8 cellular contexts compared by ENCODE assay signal in the genomic region with DNA sequence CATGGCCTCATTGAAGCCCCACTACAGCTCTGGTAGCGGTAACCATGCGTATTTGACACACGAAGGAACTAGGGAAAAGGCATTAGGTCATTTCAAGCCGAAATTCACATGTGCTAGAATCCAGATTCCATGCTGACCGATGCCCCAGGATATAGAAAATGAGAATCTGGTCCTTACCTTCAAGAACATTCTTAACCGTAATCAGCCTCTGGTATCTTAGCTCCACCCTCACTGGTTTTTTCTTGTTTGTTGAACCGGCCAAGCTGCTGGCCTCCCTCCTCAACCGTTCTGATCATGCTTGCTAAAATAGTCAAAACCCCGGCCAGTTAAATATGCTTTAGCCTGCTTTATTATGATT. TPM values are rescaled to one million over a fixed set of nuclear protein-coding genes. Genes with fewer than 3 reads are reported as not detected.
A peak's percentile ranks its signal among the peaks of the same experiment; 100 is the strongest.
DNase-seq lines count a peak whose midpoint lies in the region; ATAC-seq, FAIRE-seq and TF ChIP-seq lines count a peak whose summit lies in the region.

No MANE protein-coding gene starts in this region.

- TF ChIP-seq CTCF in MM.1S (IDR thresholded peaks at IDR 0.05; ENCODE audit: low read length) (no peak), bronchial epithelial cell (IDR thresholded peaks at IDR 0.05; ENCODE audit: insufficient read depth, low read length, severe bottlenecking) (no peak)

- H3K27me3 ChIP-seq in MM.1S (replicated peaks; ENCODE audit: insufficient read depth, low read length) = no peaks in the 10 kb centered on the region
- no peaks in the 10 kb centered on the region for H3K27me3 ChIP-seq in bronchial epithelial cell (ENCODE audit: control insufficient read depth, insufficient read depth, low read length)
- H3K27me3 ChIP-seq in mononuclear cell (ENCODE audit: insufficient read depth, low read length) = no peaks in the 10 kb centered on the region

- H3K9me2 ChIP-seq in MM.1S (replicated peaks; ENCODE audit: insufficient read depth, low read length) = no peaks in the 10 kb centered on the region

- peaks cover 5% of the 10 kb centered on the region for H3K27me3 Mint-ChIP-seq in activated T-cell treated with anti-CD3 and anti-CD28 coated beads, Interleukin-2, amount 50 U/mL, for 24 hours

- H3K36me3 ChIP-seq in MM.1S (replicated peaks; ENCODE audit: insufficient read depth, low read length) (no peaks in the 10 kb centered on the region), bronchial epithelial cell (ENCODE audit: control insufficient read depth, insufficient read depth, low read length) (no peaks in the 10 kb centered on the region)

- no peak for DNase-seq in activated T-cell treated with anti-CD3 and anti-CD28 coated beads, Interleukin-2, amount 50 U/mL, for 24 hours
- DNase-seq in activated T-cell treated with anti-CD3 and anti-CD28 coated beads, Interleukin-2, amount 50 U/mL, for 1 hour = no peak
- DNase-seq in MM.1S (peak; percentile 18), bronchial epithelial cell (ENCODE audit: low read depth) (peak; percentile 17), NK-92 (lab: John Stamatoyannopoulos, UW; ENCODE audit: unreplicated experiment) (no peak), NOMO-1 (lab: John Stamatoyannopoulos, UW; ENCODE audit: unreplicated experiment in 2 of 2) (no peak)

- peak overlapping the region; percentile 64; the same call in 1 of the 2 replicates for H3K9ac ChIP-seq in MM.1S (ENCODE audit: low read length)

- FAIRE-seq in bronchial epithelial cell (lab: Jason Lieb, UNC) = no peak

- peak overlapping the region; percentile 93 for H3K27ac Mint-ChIP-seq in activated T-cell treated with anti-CD3 and anti-CD28 coated beads, Interleukin-2, amount 50 U/mL, for 24 hours

- peaks cover 49% of the 10 kb centered on the region for H3K79me2 ChIP-seq in MM.1S (ENCODE audit: low read length)

- H3K4me1 Mint-ChIP-seq in activated T-cell treated with anti-CD3 and anti-CD28 coated beads, Interleukin-2, amount 50 U/mL, for 24 hours (ENCODE audit: low read depth) = peaks cover 14% of the 10 kb centered on the region

- no peak overlapping the region for H3K27ac ChIP-seq in MM.1S (ENCODE audit: low read length)

- H3K36me3 Mint-ChIP-seq in activated T-cell treated with anti-CD3 and anti-CD28 coated beads, Interleukin-2, amount 50 U/mL, for 24 hours (ENCODE audit: low read depth) = peaks cover 31% of the 10 kb centered on the region

- peak overlapping the region; percentile 14; the same call in 1 of the 2 replicates for H2AFZ ChIP-seq in MM.1S (ENCODE audit: low read length)

- peak overlapping the region; percentile 69 for H3K4me3 ChIP-seq in MM.1S (ENCODE audit: low read length)
- peak overlapping the region; percentile 54 for H3K4me3 ChIP-seq in bronchial epithelial cell (ENCODE audit: low read depth, low read length)
- H3K4me3 ChIP-seq in mononuclear cell (ENCODE audit: low read length) = peak overlapping the region; percentile 56

- no peak for ATAC-seq in HG02970 (IDR thresholded peaks at IDR 0.05; ENCODE audit: low FRiP score, unreplicated experiment)

- peak overlapping the region; percentile 87 for H3K4me3 Mint-ChIP-seq in activated T-cell treated with anti-CD3 and anti-CD28 coated beads, Interleukin-2, amount 50 U/mL, for 24 hours

- peak overlapping the region; percentile 60 for H3K4me2 ChIP-seq in MM.1S (ENCODE audit: low read depth, low read length)

- H4K20me1 ChIP-seq in MM.1S (ENCODE audit: insufficient read depth, low read length) = no peaks in the 10 kb centered on the region

- no peaks in the 10 kb centered on the region for H3K9me3 ChIP-seq in MM.1S (replicated peaks; ENCODE audit: insufficient read depth, low read length)
- H3K9me3 ChIP-seq in mononuclear cell (ENCODE audit: low read depth, low read length) = no peaks in the 10 kb centered on the region

- H3K4me1 ChIP-seq in MM.1S (ENCODE audit: low read length) (0 out of 2 replicates have a peak, but pooled peaks cover 3% of the 10 kb centered on the region), mononuclear cell (ENCODE audit: insufficient read depth, low read length) (peaks cover 13% of the 10 kb centered on the region)

- no peaks in the 10 kb centered on the region for H3K9me3 Mint-ChIP-seq in activated T-cell treated with anti-CD3 and anti-CD28 coated beads, Interleukin-2, amount 50 U/mL, for 24 hours

- peaks cover 3% of the 10 kb centered on the region; the same call in 1 of the 2 replicates for H3F3A ChIP-seq in MM.1S (ENCODE audit: insufficient read depth, low read length)

RNA-seq across cellular contexts. Expression of a gene that starts 0.9 kb away (rescaled TPM):
- 8.8 and 11.6 TPM in 2 replicates for total RNA-seq in bronchial epithelial cell
- 16.6 TPM for total RNA-seq in mononuclear cell

Comparison
In these comparisons a context has a peak if more than half of its experiments do, and no peak if none do; other contexts are left out.
1. DNase-seq: peak in MM.1S (single experiment) and bronchial epithelial cell (single experiment); none in activated T-cell treated with anti-CD3 and anti-CD28 coated beads, Interleukin-2, amount 50 U/mL, for 24 hours (single experiment), activated T-cell treated with anti-CD3 and anti-CD28 coated beads, Interleukin-2, amount 50 U/mL, for 1 hour (single experiment), NK-92 (single experiment) and NOMO-1 (0 of 2).
2. Peak in every context shown above with its lines, with median percentiles within 50 percentile points of each other: H3K4me3 ChIP-seq.